8 cellular contexts compared by ENCODE assay signal in the genomic region with DNA sequence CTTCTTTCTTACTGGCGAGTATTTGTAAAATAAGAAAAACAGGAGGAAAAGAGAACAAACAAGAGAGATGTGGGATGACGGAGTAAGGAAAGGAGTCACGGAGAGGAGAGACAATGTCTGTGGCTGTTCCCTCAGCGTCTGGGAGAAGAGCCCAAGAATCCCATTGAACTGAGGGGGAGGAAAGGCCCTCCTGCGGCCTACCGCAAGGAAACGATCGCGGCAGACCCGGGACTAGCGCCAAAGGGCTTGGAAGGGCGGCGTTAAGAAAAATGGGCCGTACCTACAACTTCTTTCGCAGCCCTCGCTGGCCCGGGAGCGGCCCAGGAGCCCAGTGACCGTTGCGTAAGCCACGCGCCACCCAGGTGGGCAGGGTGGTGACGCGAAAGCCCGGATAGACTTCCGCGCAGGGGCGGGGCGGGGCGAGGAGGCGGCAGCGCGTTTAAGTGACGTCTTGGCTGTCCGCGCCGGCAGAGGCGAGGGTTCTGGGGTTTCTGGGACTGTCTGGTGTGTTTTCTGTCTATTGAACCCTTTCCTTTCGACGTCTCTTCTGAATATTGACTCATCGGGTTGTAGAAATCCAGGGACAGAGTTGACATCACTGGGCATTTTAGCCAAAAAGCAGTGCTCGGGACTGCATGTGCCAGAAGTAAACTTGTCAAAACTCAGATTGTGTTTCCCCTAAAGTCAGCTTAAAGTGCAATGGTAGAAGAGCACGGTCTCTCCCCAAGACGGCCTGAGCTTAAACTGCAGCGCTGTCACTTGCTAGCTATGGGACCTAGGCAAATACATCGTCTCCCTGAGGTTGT. TPM values are rescaled to one million over a fixed set of nuclear protein-coding genes. Genes with fewer than 3 reads are reported as not detected.
DNase-seq lines count a peak whose midpoint lies in the region; ATAC-seq and TF ChIP-seq lines count a peak whose summit lies in the region.

A gene with protein sequence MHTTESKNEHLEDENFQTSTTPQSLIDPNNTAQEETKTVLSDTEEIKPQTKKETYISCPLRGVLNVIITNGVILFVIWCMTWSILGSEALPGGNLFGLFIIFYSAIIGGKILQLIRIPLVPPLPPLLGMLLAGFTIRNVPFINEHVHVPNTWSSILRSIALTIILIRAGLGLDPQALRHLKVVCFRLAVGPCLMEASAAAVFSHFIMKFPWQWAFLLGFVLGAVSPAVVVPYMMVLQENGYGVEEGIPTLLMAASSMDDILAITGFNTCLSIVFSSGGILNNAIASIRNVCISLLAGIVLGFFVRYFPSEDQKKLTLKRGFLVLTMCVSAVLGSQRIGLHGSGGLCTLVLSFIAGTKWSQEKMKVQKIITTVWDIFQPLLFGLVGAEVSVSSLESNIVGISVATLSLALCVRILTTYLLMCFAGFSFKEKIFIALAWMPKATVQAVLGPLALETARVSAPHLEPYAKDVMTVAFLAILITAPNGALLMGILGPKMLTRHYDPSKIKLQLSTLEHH (minus strand): TSS at position 387 of the 806 bp plus-strand sequence. CDS start 27,994 bp downstream, outside the sequence.

- peak within 1 kb of the TSS; percentile 93 for H3K4me3 Mint-ChIP-seq in activated CD4-positive, alpha-beta T cell treated with anti-CD3 and anti-CD28 coated beads, Interleukin-2, amount 10 ng/mL, durations not matched to agents 24 days and 14 days

- no peaks in the 10 kb centered on the region for H3K9me3 Mint-ChIP-seq in activated CD4-positive, alpha-beta T cell treated with anti-CD3 and anti-CD28 coated beads, Interleukin-2, amount 10 ng/mL, durations not matched to agents 24 days and 14 days

- peak; percentile 99 for ATAC-seq in GM18909 (IDR thresholded peaks at IDR 0.05; ENCODE audit: poor library complexity, unreplicated experiment)
- ATAC-seq in HG03159 (IDR thresholded peaks at IDR 0.05; ENCODE audit: unreplicated experiment): peak; percentile 99

- H3K4me1 Mint-ChIP-seq in activated CD4-positive, alpha-beta T cell treated with anti-CD3 and anti-CD28 coated beads, Interleukin-2, amount 10 ng/mL, durations not matched to agents 24 days and 14 days: peaks cover 22% of the 10 kb centered on the region

- DNase-seq in AG09319 (ENCODE audit: extremely low read depth, low read depth) (peak; percentile 91), NCI-H446 (lab: John Stamatoyannopoulos, UW) (peak; percentile 75 to 91), coronary artery (ENCODE audit: low spot score) (peak; percentile 98), left kidney (ENCODE audit: low read depth, low spot score) (peak; percentile 97)
- peak; percentile 98 for DNase-seq in activated CD4-positive, alpha-beta T cell treated with anti-CD3 and anti-CD28 coated beads, Interleukin-2, amount 10 ng/mL, durations not matched to agents 24 days and 14 days
- DNase-seq in stimulated activated CD4-positive, alpha-beta T cell treated with anti-CD3 and anti-CD28 coated beads, Interleukin-2, amount 100 ng/mL, for 48 hours: peak; percentile 91 to 92

- no peak for TF ChIP-seq CTCF in AG09319 (IDR thresholded peaks at IDR 0.05; ENCODE audit: low read depth, low read length)
- no peak for TF ChIP-seq CTCF in coronary artery (IDR thresholded peaks at IDR 0.05)

- no peaks in the 10 kb centered on the region for H3K27me3 Mint-ChIP-seq in activated CD4-positive, alpha-beta T cell treated with anti-CD3 and anti-CD28 coated beads, Interleukin-2, amount 10 ng/mL, durations not matched to agents 24 days and 14 days

- H3K27ac ChIP-seq in coronary artery: peak within 1 kb of the TSS; percentile 79 to 89

- intact Hi-C loops in activated CD4-positive, alpha-beta T cell treated with anti-CD3 and anti-CD28 coated beads, Interleukin-2, amount 10 ng/mL, durations not matched to agents 24 days and 14 days (cut with micrococcal nuclease): loop anchor here (1.0 to 5.0 kb wide), 7 partner anchors 57 to 675 kb away; partner anchors contain the start of genes BDH2, MANBA, SLC39A8 and SLC9B2

- peak within 1 kb of the TSS; percentile 94 for H3K27ac Mint-ChIP-seq in activated CD4-positive, alpha-beta T cell treated with anti-CD3 and anti-CD28 coated beads, Interleukin-2, amount 10 ng/mL, durations not matched to agents 24 days and 14 days

- peak within 1 kb of the TSS; percentile 64 for H3K4me3 ChIP-seq in coronary artery

- H3K36me3 Mint-ChIP-seq in activated CD4-positive, alpha-beta T cell treated with anti-CD3 and anti-CD28 coated beads, Interleukin-2, amount 10 ng/mL, durations not matched to agents 24 days and 14 days (ENCODE audit: low read depth): peaks cover 10% of the 10 kb centered on the region

RNA-seq across cellular contexts. Expression of the gene that starts here (rescaled TPM):
- total RNA-seq in activated CD4-positive, alpha-beta T cell treated with anti-CD3 and anti-CD28 coated beads, Interleukin-2, amount 10 ng/mL, durations not matched to agents 24 days and 14 days: 0.23 and 0.47 TPM in 2 replicates

Comparison
In these comparisons a context has a peak if more than half of its experiments do, and no peak if none do; other contexts are left out.
1. Peak in every context shown above with its lines: DNase-seq, ATAC-seq, H3K4me3 ChIP-seq and H3K27ac ChIP-seq.
2. Peak in DNase-seq in activated CD4-positive, alpha-beta T cell treated with anti-CD3 and anti-CD28 coated beads, Interleukin-2, amount 10 ng/mL, durations not matched to agents 24 days and 14 days; RNA of the gene not detected or under 1 TPM.